11 cellular contexts compared by ENCODE assay signal in the genomic region with DNA sequence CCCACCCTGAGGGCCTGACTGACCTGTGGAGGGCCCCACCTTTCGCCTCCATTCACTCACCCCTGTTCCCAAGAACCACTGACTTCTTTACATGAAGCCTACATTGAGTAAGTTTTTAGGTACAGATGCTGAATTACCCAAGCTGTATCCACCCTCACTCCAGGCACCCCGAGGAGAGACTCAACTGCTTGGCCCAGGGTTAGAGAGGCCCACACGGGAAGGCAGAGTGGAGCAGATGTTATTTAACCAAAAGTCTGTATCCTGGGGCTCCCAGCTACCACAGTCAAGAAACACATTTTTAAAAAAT.
DNase-seq lines count a peak whose midpoint lies in the region; ATAC-seq and TF ChIP-seq lines count a peak whose summit lies in the region.
"Had no signal": no experiment of that assay in that cellular context is flagged by ENCODE, and none has a peak within 500 bp of the region (broad histone marks: within the 10 kb centered on the region; RNA-seq: fewer than 3 reads in every experiment).

No MANE protein-coding gene starts in this region.

- no peaks in the 10 kb centered on the region for H3K9me3 Mint-ChIP-seq in activated B cell treated with CpG ODN at 0.5 μM for 24 hours
- H3K9me3 Mint-ChIP-seq in immature natural killer cell, result peaks cover 0 to 2% (median 0%) of the 10 kb centered on the region in 6 donors

- H3K36me3 ChIP-seq in heart left ventricle (peaks cover 0 to 10% (median 0%) of the 10 kb centered on the region in 9 donors), subcutaneous abdominal adipose tissue (ENCODE audit: control insufficient read depth in 5 of 5, insufficient read depth in 5 of 5, low read length in 5 of 5) (peaks cover 0 to 17% (median 16%) of the 10 kb centered on the region in 5 donors)

- H3K4me1 ChIP-seq in heart left ventricle (peaks cover 0 to 48% (median 6%) of the 10 kb centered on the region in 12 donors), subcutaneous abdominal adipose tissue (ENCODE audit: control insufficient read depth in 5 of 5, insufficient read depth in 5 of 5, low read length in 5 of 5) (peaks cover 3 to 32% (median 30%) of the 10 kb centered on the region in 5 donors)

- TF ChIP-seq CTCF in heart left ventricle (IDR thresholded peaks at IDR 0.05) (no peak), activated B cell treated with CpG ODN at 0.5 μM for 24 hours (IDR thresholded peaks at IDR 0.05) (no peak)

- no peaks in the 10 kb centered on the region for H3K27me3 ChIP-seq in heart left ventricle
- no peaks in the 10 kb centered on the region for H3K27me3 ChIP-seq in subcutaneous abdominal adipose tissue (ENCODE audit: control insufficient read depth in 5 of 5, insufficient read depth in 4 of 5, low read length in 5 of 5)

- WGBS in heart left ventricle, 4 donors, result 78 to 91% (median 84%) methylated on average over 3 of the region's 3 CpGs

- CTCF ChIA-PET in activated B cell treated with CpG ODN at 0.5 μM for 24 hours (lab: Charles Lee), result interaction anchor here (0.5 to 2.5 kb wide), 7 partner anchors 13 to 347 kb away, joined by 3 to 16 read pairs (median 3); no protein-coding TSS in a partner anchor

- TF ChIP-seq POLR2A in heart left ventricle (IDR thresholded peaks at IDR 0.05), result no peak

- H3K4me3 ChIP-seq in heart left ventricle, result no peak overlapping the region
- H3K4me3 ChIP-seq in subcutaneous abdominal adipose tissue (ENCODE audit: low read depth in 1 of 5, low read length in 5 of 5), result no peak overlapping the region

- POLR2A ChIA-PET in activated B cell treated with CpG ODN at 0.5 μM for 24 hours (lab: Charles Lee), result interaction anchor here (0.8 to 1.3 kb wide), 3 partner anchors 10 to 279 kb away, joined by 3 to 7 read pairs (median 4); no protein-coding TSS in a partner anchor

- H3K27ac ChIP-seq in heart left ventricle (peak overlapping the region in 7 of 12 donors; percentile 11 to 90 (median 50)), subcutaneous abdominal adipose tissue (ENCODE audit: low read depth, low read length) (peak overlapping the region; percentile 19)

- peaks cover 76% of the 10 kb centered on the region for H3K4me1 Mint-ChIP-seq in activated B cell treated with CpG ODN at 0.5 μM for 24 hours
- peaks cover 78 to 93% of the 10 kb centered on the region in 2 donors for H3K4me1 Mint-ChIP-seq in immature natural killer cell

- ATAC-seq in heart left ventricle (no peak), activated B cell treated with CpG ODN at 0.5 μM for 24 hours (ENCODE audit: low read depth) (no peak), HG03469 (IDR thresholded peaks at IDR 0.05; ENCODE audit: unreplicated experiment) (no peak), HG03108 (IDR thresholded peaks at IDR 0.05; ENCODE audit: unreplicated experiment) (no peak)

- DNase-seq in heart left ventricle, result no peak
- no peak for DNase-seq in cardiac septum (ENCODE audit: low spot score)
- no peak for DNase-seq in activated B cell treated with CpG ODN at 0.5 μM for 24 hours
- DNase-seq in immature natural killer cell, result no peak
- no peak for DNase-seq in MV-4-11 (lab: John Stamatoyannopoulos, UW)
- DNase-seq: anterior cingulate cortex; stimulated activated CD4-positive, alpha-beta T cell treated with anti-CD3 and anti-CD28 coated beads, Interleukin-2, amount 100 ng/mL, for 48 hours; SW 1271 had no signal

- intact Hi-C loops in heart left ventricle (cut with DNase I), result no loop called here
- intact Hi-C loops in cardiac septum (cut with DNase I), result no loop called here
- intact Hi-C loops in activated B cell treated with CpG ODN at 0.5 μM for 24 hours (cut with micrococcal nuclease), result no loop called here

- H3K9me3 ChIP-seq in heart left ventricle (no peaks in the 10 kb centered on the region), subcutaneous abdominal adipose tissue (ENCODE audit: control insufficient read depth in 5 of 5, low read length in 5 of 5) (no peaks in the 10 kb centered on the region)

- H3K4me3 Mint-ChIP-seq in activated B cell treated with CpG ODN at 0.5 μM for 24 hours (no peak overlapping the region), immature natural killer cell (peak overlapping the region; percentile 67 to 80 (median 77))

- no peak overlapping the region for H3K9ac ChIP-seq in subcutaneous abdominal adipose tissue (ENCODE audit: low read length in 5 of 5)

- H3K36me3 Mint-ChIP-seq in activated B cell treated with CpG ODN at 0.5 μM for 24 hours (ENCODE audit: low read depth) (peaks cover 76% of the 10 kb centered on the region), immature natural killer cell (peaks cover 0 to 15% (median 8%) of the 10 kb centered on the region in 3 donors)

- no peaks in the 10 kb centered on the region for H3K27me3 Mint-ChIP-seq in activated B cell treated with CpG ODN at 0.5 μM for 24 hours
- H3K27me3 Mint-ChIP-seq in immature natural killer cell (ENCODE audit: low read depth in 3 of 3), result peaks cover 0 to 1% (median 0%) of the 10 kb centered on the region in 3 donors

- peak overlapping the region; percentile 75 for H3K27ac Mint-ChIP-seq in activated B cell treated with CpG ODN at 0.5 μM for 24 hours
- H3K27ac Mint-ChIP-seq in immature natural killer cell, result peak overlapping the region; percentile 66 to 90 (median 88)
